ENCODE assay signal across 11 cellular contexts in the genomic region with DNA sequence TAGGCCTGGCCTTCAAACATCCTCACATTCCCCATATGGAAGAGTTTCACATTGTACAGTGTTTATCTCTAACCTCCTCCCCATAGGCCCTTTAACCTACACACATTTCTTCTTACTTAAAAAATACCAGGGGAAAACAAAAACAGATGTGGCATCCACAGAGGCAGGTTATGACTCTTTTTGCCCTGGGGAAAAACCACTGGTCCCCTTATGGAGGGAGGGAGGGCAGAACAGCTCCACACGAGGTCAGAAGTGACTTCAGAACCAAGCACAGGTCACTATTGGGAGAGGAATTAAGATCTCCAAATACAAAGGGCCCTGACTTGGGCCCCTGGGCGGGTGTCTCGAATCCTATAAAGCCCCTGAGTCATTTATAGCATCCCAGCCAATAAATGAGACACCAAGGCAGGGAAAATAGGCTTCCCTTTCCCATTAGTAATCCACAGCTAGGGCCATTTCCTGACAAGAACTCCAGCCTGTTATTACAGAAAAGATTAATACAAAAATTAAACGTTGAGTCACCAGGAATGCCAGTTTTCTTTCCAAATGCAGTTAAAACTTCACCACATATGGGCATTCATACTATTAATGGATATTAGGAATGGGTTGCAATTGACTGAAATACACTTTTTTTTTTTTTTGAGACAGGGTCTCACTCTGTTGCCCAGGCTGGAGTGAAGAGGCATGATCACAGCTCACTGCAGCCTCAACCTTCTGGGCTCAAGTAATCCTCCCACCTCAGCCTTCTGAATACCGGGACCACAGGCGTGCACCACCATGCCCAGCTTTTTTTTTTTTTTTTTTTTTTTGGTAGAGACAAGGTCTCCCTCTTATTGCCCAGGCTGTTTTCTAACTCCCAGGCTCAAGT.
A peak's percentile ranks its signal among the peaks of the same experiment; 100 is the strongest.
DNase-seq lines count a peak whose midpoint lies in the region; ATAC-seq and TF ChIP-seq lines count a peak whose summit lies in the region.
"Had no signal": no experiment of that assay in that cellular context is flagged by ENCODE, and none has a peak within 500 bp of the region (broad histone marks: within the 10 kb centered on the region; RNA-seq: fewer than 3 reads in every experiment).

No MANE protein-coding gene starts in this region.

- H3K27me3 ChIP-seq in ACC112 (ENCODE audit: insufficient read depth, low read length) (no peaks in the 10 kb centered on the region), ascending aorta (no peaks in the 10 kb centered on the region), iPS-20b (ENCODE audit: insufficient read depth, low read length) (no peaks in the 10 kb centered on the region)
- H3K27me3 ChIP-seq: left lung, tibial nerve had no signal

- no peaks in the 10 kb centered on the region for H3K36me3 ChIP-seq in ACC112 (ENCODE audit: insufficient read depth, low read length)
- peaks cover 0 to 15% of the 10 kb centered on the region in 2 experiments; a peak in 2 of 3 replicates for H3K36me3 ChIP-seq in HEK293 (ENCODE audit: control insufficient read depth in 2 of 2, insufficient read depth in 1 of 2, low read length in 2 of 2)
- H3K36me3 ChIP-seq in ascending aorta, result peaks cover 4 to 12% of the 10 kb centered on the region in 2 donors
- H3K36me3 ChIP-seq in iPS-20b (ENCODE audit: insufficient read depth, low read depth, low read length), result no peaks in the 10 kb centered on the region

- H2AFZ ChIP-seq in ACC112 (ENCODE audit: low read length, unreplicated experiment), result peak overlapping the region; percentile 19

- peak overlapping the region; percentile 79 for H3K27ac ChIP-seq in ACC112 (ENCODE audit: low read depth, low read length)
- H3K27ac ChIP-seq in HEK293 (ENCODE audit: extremely low read depth, low read depth, low read length), result no peak overlapping the region
- H3K27ac ChIP-seq in ascending aorta, result peak overlapping the region; percentile 52 to 69
- H3K27ac ChIP-seq in iPS-20b (ENCODE audit: low read length), result peak overlapping the region; percentile 26
- H3K27ac ChIP-seq: left lung had no signal

- intact Hi-C loops in ascending aorta (cut with DNase I), result no loop called here

- H3K9ac ChIP-seq in iPS-20b (ENCODE audit: low read depth, low read length), result no peak overlapping the region

- H3K79me2 ChIP-seq in ACC112 (ENCODE audit: control insufficient read depth, insufficient read depth, low read length, unreplicated experiment), result no peaks in the 10 kb centered on the region

- H3K4me3 ChIP-seq in ACC112 (ENCODE audit: low read depth, low read length) (no peak overlapping the region), HEK293 (ENCODE audit: low read depth, low read length) (no peak overlapping the region), ascending aorta (no peak overlapping the region), iPS-20b (ENCODE audit: low read length) (no peak overlapping the region)
- H3K4me3 ChIP-seq: left lung, tibial nerve had no signal

- CTCF ChIA-PET in HEK293 (lab: Yijun Ruan, JAX), result interaction anchor here (0.6 to 1.3 kb wide), 3 partner anchors 9 to 155 kb away, joined by 3 read pairs; no protein-coding TSS in a partner anchor

- ATAC-seq in HG02763 (IDR thresholded peaks at IDR 0.05; ENCODE audit: unreplicated experiment), result no peak

- TF ChIP-seq CTCF in HEK293 (tag by site-specific recombination; IDR thresholded peaks at IDR 0.05), result no peak
- no peak for TF ChIP-seq CTCF in ascending aorta (IDR thresholded peaks at IDR 0.05)

- H3K9me3 ChIP-seq in HEK293 (ENCODE audit: control insufficient read depth, insufficient read depth, low read depth, low read length) (no peaks in the 10 kb centered on the region), ascending aorta (no peaks in the 10 kb centered on the region), iPS-20b (ENCODE audit: insufficient read depth, low read depth, low read length) (no peaks in the 10 kb centered on the region)
- H3K9me3 ChIP-seq: left lung, tibial nerve had no signal

- POLR2A ChIA-PET in HEK293 (lab: Yijun Ruan, JAX), result interaction anchor here (0.7 kb wide), 2 partner anchors 295 to 638 kb away, joined by 3 to 4 read pairs; partner anchors contain the start of gene KCNG1

- DNase-seq in ascending aorta (ENCODE audit: low spot score in 2 of 2), result no peak
- DNase-seq in amniotic stem cell (lab: John Stamatoyannopoulos, UW), result no peak
- DNase-seq in NOMO-1 (lab: John Stamatoyannopoulos, UW; ENCODE audit: unreplicated experiment in 2 of 2), result no peak
- DNase-seq in globus pallidus (ENCODE audit: low spot score), result no peak
- DNase-seq: left lung, NCI-H187 treated with DMSO at 0.1 percent for 48 hours had no signal

- H3K4me1 ChIP-seq in ACC112 (ENCODE audit: control insufficient read depth, insufficient read depth, low read length, unreplicated experiment) (peaks cover 22% of the 10 kb centered on the region), HEK293 (ENCODE audit: control insufficient read depth, insufficient read depth, low read length) (peaks cover 11% of the 10 kb centered on the region), ascending aorta (no peaks in the 10 kb centered on the region), iPS-20b (ENCODE audit: insufficient read depth, low read length) (peaks cover 18% of the 10 kb centered on the region; the same call in 1 of the 2 replicates)
- H3K4me1 ChIP-seq: left lung, tibial nerve had no signal

TF ChIP-seq in HEK293, 187 proteins besides CTCF, POLR2A, EP300 and RAD21:
- TF ChIP-seq, protein P1, sequence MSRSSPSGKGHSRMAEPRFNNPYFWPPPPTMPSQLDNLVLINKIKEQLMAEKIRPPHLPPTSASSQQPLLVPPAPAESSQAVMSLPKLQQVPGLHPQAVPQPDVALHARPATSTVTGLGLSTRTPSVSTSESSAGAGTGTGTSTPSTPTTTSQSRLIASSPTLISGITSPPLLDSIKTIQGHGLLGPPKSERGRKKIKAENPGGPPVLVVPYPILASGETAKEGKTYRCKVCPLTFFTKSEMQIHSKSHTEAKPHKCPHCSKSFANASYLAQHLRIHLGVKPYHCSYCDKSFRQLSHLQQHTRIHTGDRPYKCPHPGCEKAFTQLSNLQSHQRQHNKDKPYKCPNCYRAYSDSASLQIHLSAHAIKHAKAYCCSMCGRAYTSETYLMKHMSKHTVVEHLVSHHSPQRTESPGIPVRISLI (tag by site-specific recombination; IDR thresholded peaks at IDR 0.05), result peak; percentile 77; the same call in 1 of the 2 replicates
- TF ChIP-seq ZNF121 (tag by site-specific recombination; IDR thresholded peaks at IDR 0.05) (peak; percentile 70), ZNF341 (tag by site-specific recombination; IDR thresholded peaks at IDR 0.05; ENCODE audit: low read depth) (peak; percentile 33; the same call in 1 of the 2 replicates), FEZF1 (tag by site-specific recombination; IDR thresholded peaks at IDR 0.05) (no peak), SP7 (tag by site-specific recombination; IDR thresholded peaks at IDR 0.05) (peak; percentile 19)
- TF ChIP-seq, protein P2, sequence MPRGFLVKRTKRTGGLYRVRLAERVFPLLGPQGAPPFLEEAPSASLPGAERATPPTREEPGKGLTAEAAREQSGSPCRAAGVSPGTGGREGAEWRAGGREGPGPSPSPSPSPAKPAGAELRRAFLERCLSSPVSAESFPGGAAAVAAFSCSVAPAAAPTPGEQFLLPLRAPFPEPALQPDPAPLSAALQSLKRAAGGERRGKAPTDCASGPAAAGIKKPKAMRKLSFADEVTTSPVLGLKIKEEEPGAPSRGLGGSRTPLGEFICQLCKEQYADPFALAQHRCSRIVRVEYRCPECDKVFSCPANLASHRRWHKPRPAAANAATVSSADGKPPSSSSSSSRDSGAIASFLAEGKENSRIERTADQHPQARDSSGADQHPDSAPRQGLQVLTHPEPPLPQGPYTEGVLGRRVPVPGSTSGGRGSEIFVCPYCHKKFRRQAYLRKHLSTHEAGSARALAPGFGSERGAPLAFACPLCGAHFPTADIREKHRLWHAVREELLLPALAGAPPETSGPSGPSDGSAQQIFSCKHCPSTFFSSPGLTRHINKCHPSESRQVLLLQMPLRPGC (tag by site-specific recombination; IDR thresholded peaks at IDR 0.05), result no peak
